ENCODE assay signal across 8 cellular contexts in genomic region chr17:47315451-47316266, GRCh38. TPM values are rescaled to one million over a fixed set of nuclear protein-coding genes. Genes with fewer than 3 reads are reported as not detected.
DNase-seq lines count a peak whose midpoint lies in the region; ATAC-seq, FAIRE-seq and TF ChIP-seq lines count a peak whose summit lies in the region.

No MANE protein-coding gene starts in this region.

- no peak overlapping the region for H3K27ac Mint-ChIP-seq in activated CD4-positive, alpha-beta T cell treated with anti-CD3 and anti-CD28 coated beads for 36 hours

- H3F3A ChIP-seq in PC-9 (ENCODE audit: insufficient read depth, low read depth), result peaks cover 17% of the 10 kb centered on the region; the same call in 1 of the 2 replicates

- BruUV-seq in PC-9 (replicated peaks; lab: Mats Ljungman, UMichigan), result no TSS peak
- no TSS peak for BruUV-seq in mammary epithelial cell (replicated peaks; lab: Mats Ljungman, UMichigan)

- WGBS in mammary epithelial cell (ENCODE audit: low coverage, missing lambda C conversion rate), result 1% methylated on average over 7 of the region's 7 CpGs

- H2AFZ ChIP-seq in PC-9 (no peak overlapping the region), mammary epithelial cell (ENCODE audit: low read depth, low read length) (no peak overlapping the region)

- H3K4me3 ChIP-seq in PC-9 (no peak overlapping the region), mammary epithelial cell (replicated peaks in 1 of 3; ENCODE audit: insufficient read depth in 1 of 3, low read depth in 2 of 3, low read length in 3 of 3) (no peak overlapping the region)

- intact Hi-C loops in activated CD4-positive, alpha-beta T cell treated with anti-CD3 and anti-CD28 coated beads for 36 hours (cut with DNase I, micrococcal nuclease), result loop anchor here (1.0 to 5.0 kb wide), 3 partner anchors 85 to 373 kb away; no protein-coding TSS in a partner anchor
- intact Hi-C loops in PC-9 (cut with micrococcal nuclease; ENCODE audit: unreplicated experiment) (loop anchor here (1.0 kb wide), 2 partner anchors 86 to 373 kb away; no protein-coding TSS in a partner anchor), mammary epithelial cell (cut with micrococcal nuclease) (loop anchor here (1.0 to 10.0 kb wide), 7 partner anchors 37 to 373 kb away; partner anchors contain the start of genes CDC27 and ITGB3)

- CTCF ChIA-PET in activated CD4-positive, alpha-beta T cell treated with anti-CD3 and anti-CD28 coated beads for 36 hours (lab: Charles Lee), result interaction anchor here (0.9 to 5.5 kb wide), 9 partner anchors 9 to 300 kb away, joined by 3 to 33 read pairs (median 4); partner anchors contain the start of genes CDC27 and EFCAB13
- CTCF ChIA-PET in PC-9 (lab: Charles Lee) (interaction anchor here (0.6 to 1.7 kb wide), 9 partner anchors 10 to 373 kb away, joined by 3 to 4 read pairs (median 3); no protein-coding TSS in a partner anchor), mammary epithelial cell (lab: Charles Lee; ENCODE audit: low non-redundant PET) (interaction anchor here (0.6 to 1.1 kb wide), 6 partner anchors 43 to 160 kb away, joined by 5 to 11 read pairs (median 6); no protein-coding TSS in a partner anchor)

- H3K4me2 ChIP-seq in PC-9, result peak overlapping the region; percentile 33
- no peak overlapping the region for H3K4me2 ChIP-seq in mammary epithelial cell (ENCODE audit: insufficient read depth, low read depth, low read length)

- FAIRE-seq in islet of Langerhans (lab: Jason Lieb, UNC), result peak; percentile 97

- H3K27ac ChIP-seq in PC-9 (peak overlapping the region; percentile 73), mammary epithelial cell (ENCODE audit: insufficient read depth, low read depth, low read length) (no peak overlapping the region)

- peak; percentile 97 for TF ChIP-seq CTCF in PC-9 (conservative IDR thresholded peaks at IDR 0.05)
- peak; percentile 78 to 80 for TF ChIP-seq CTCF in mammary epithelial cell (conservative IDR thresholded peaks at IDR 0.05 in 1 of 2, IDR thresholded peaks at IDR 0.05 in 1 of 2; ENCODE audit: extremely low read depth in 1 of 2, insufficient read depth in 1 of 2, low read depth in 1 of 2, low read length in 2 of 2)

- H3K4me3 Mint-ChIP-seq in activated CD4-positive, alpha-beta T cell treated with anti-CD3 and anti-CD28 coated beads for 36 hours, result no peak overlapping the region

- no peaks in the 10 kb centered on the region for H3K9me2 ChIP-seq in PC-9 (ENCODE audit: insufficient read depth)

- no peaks in the 10 kb centered on the region for H3K9me3 Mint-ChIP-seq in activated CD4-positive, alpha-beta T cell treated with anti-CD3 and anti-CD28 coated beads for 36 hours (ENCODE audit: low read depth)

- H3K36me3 ChIP-seq in PC-9 (ENCODE audit: low read depth) (no peaks in the 10 kb centered on the region), mammary epithelial cell (ENCODE audit: insufficient read depth, low read length) (no peaks in the 10 kb centered on the region)

- POLR2A ChIA-PET in activated CD4-positive, alpha-beta T cell treated with anti-CD3 and anti-CD28 coated beads for 36 hours (lab: Charles Lee), result no interaction called here
- POLR2A ChIA-PET in PC-9 (lab: Charles Lee; ENCODE audit: unreplicated experiment), result interaction anchor here (0.5 to 0.7 kb wide), 2 partner anchors 10 to 37 kb away, joined by 4 to 11 read pairs; no protein-coding TSS in a partner anchor

- DNase-seq in activated CD4-positive, alpha-beta T cell treated with anti-CD3 and anti-CD28 coated beads for 36 hours, result no peak
- DNase-seq in activated CD4-positive, alpha-beta T cell treated with anti-CD3 and anti-CD28 coated beads for 1 hour, result no peak
- DNase-seq in LHCN-M2 (ENCODE audit: low read depth), result peak; percentile 74
- peak in 1 of 2 experiments; percentile 87 for DNase-seq in PC-9
- DNase-seq in mammary epithelial cell, result peak; percentile 81
- peak; percentile 8 for DNase-seq in stimulated activated CD4-positive, alpha-beta T cell treated with anti-CD3 and anti-CD28 coated beads, Interleukin-2, amount 100 ng/mL, for 4 hours (ENCODE audit: low read depth)

- H4K20me1 ChIP-seq in PC-9 (ENCODE audit: insufficient read depth), result no peaks in the 10 kb centered on the region
- no peaks in the 10 kb centered on the region for H4K20me1 ChIP-seq in mammary epithelial cell (ENCODE audit: insufficient read depth, low read length)

- ATAC-seq in activated CD4-positive, alpha-beta T cell treated with anti-CD3 and anti-CD28 coated beads for 36 hours, result peak; percentile 65
- no peak for ATAC-seq in GM21447 (IDR thresholded peaks at IDR 0.05; ENCODE audit: unreplicated experiment)

- peaks cover 2% of the 10 kb centered on the region for H3K4me1 Mint-ChIP-seq in activated CD4-positive, alpha-beta T cell treated with anti-CD3 and anti-CD28 coated beads for 36 hours

- dilution Hi-C loops in mammary epithelial cell (cut with HindIII; ENCODE audit: low sequenced_read_pairs), result loop anchor here (10.0 kb wide), 1 partner anchor 81 kb away; no protein-coding TSS in a partner anchor

- H3K27me3 ChIP-seq in PC-9 (ENCODE audit: insufficient read depth, low read depth) (no peaks in the 10 kb centered on the region), mammary epithelial cell (ENCODE audit: insufficient read depth, low read length) (no peaks in the 10 kb centered on the region)

- H3K9me3 ChIP-seq in PC-9 (ENCODE audit: insufficient read depth, low read depth) (peaks cover 8% of the 10 kb centered on the region), mammary epithelial cell (replicated peaks; ENCODE audit: insufficient read depth, low read length) (peaks cover under 1% of the 10 kb centered on the region)

- peaks cover 39% of the 10 kb centered on the region for H3K4me1 ChIP-seq in PC-9 (replicated peaks; ENCODE audit: insufficient read depth)
- peaks cover 14% of the 10 kb centered on the region for H3K4me1 ChIP-seq in mammary epithelial cell (ENCODE audit: insufficient read depth, low read length)

- no peaks in the 10 kb centered on the region for H3K27me3 Mint-ChIP-seq in activated CD4-positive, alpha-beta T cell treated with anti-CD3 and anti-CD28 coated beads for 36 hours

- H3K36me3 Mint-ChIP-seq in activated CD4-positive, alpha-beta T cell treated with anti-CD3 and anti-CD28 coated beads for 36 hours (ENCODE audit: low read depth), result no peaks in the 10 kb centered on the region

- H3K79me2 ChIP-seq in PC-9 (ENCODE audit: low read depth) (no peaks in the 10 kb centered on the region), mammary epithelial cell (ENCODE audit: insufficient read depth, low read length) (no peaks in the 10 kb centered on the region)

- no peak overlapping the region for H3K9ac ChIP-seq in mammary epithelial cell (ENCODE audit: insufficient read depth, low read length)

- in situ Hi-C loops in mammary epithelial cell (cut with MboI; ENCODE audit: low sequenced_read_pairs in 2 of 2), result loop anchor here (5.0 to 10.0 kb wide), 2 partner anchors 83 to 161 kb away; no protein-coding TSS in a partner anchor

RNA-seq across cellular contexts. Expression of gene EFCAB13, which starts 8.1 kb away (rescaled TPM):
- 1 to 10 TPM; 4.6 to 5.9 TPM for total RNA-seq in activated CD4-positive, alpha-beta T cell treated with anti-CD3 and anti-CD28 coated beads for 36 hours
- total RNA-seq in LHCN-M2 (2014; rRNA removed), result 2.9 and 4.3 TPM in 2 replicates
- polyA plus RNA-seq in LHCN-M2 (2012), result 0.94 TPM
- 3.2 and 3.3 TPM in 2 replicates for total RNA-seq in PC-9 (2021)
- total RNA-seq in mammary epithelial cell, result 1 to 10 TPM; 4.6 to 4.7 TPM
- polyA plus RNA-seq in mammary epithelial cell, result 0.05 TPM
- polyA minus RNA-seq in mammary epithelial cell, result not detected

Comparison
In these comparisons a context has a peak if more than half of its experiments do, and no peak if none do; other contexts are left out.
1. DNase-seq: peak in LHCN-M2 (single experiment), mammary epithelial cell (single experiment) and stimulated activated CD4-positive, alpha-beta T cell treated with anti-CD3 and anti-CD28 coated beads, Interleukin-2, amount 100 ng/mL, for 4 hours (single experiment); none in activated CD4-positive, alpha-beta T cell treated with anti-CD3 and anti-CD28 coated beads for 36 hours (single experiment) and activated CD4-positive, alpha-beta T cell treated with anti-CD3 and anti-CD28 coated beads for 1 hour (single experiment).